ENCODE assay signal across 19 cellular contexts in the genomic region with DNA sequence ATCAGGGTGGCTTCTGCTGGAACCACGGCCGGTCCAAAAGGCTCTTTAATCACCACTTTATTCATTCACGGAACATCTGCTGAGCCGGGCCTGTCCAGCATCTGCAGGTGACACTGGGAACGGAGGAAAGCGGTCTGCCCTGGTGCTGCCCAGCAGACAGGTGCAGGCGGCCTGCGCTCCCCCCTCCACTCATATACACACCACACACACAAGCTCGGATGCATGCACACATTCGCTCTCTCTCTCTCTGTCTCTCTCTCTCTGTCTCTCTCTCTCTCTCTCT.
DNase-seq lines count a peak whose midpoint lies in the region; TF ChIP-seq lines count a peak whose summit lies in the region.
"Had no signal": no experiment of that assay in that cellular context is flagged by ENCODE, and none has a peak within 500 bp of the region (broad histone marks: within the 10 kb centered on the region; RNA-seq: fewer than 3 reads in every experiment).

No MANE protein-coding gene starts in this region.

- 77 to 80% methylated on average over 10 of the region's 10 CpGs for WGBS in sigmoid colon, 2 donors

- no peaks in the 10 kb centered on the region for H3K9me3 ChIP-seq in sigmoid colon
- H3K9me3 ChIP-seq: BLaER1, SK-N-SH had no signal

- intact Hi-C loops in posterior vena cava (cut with DNase I), result no loop called here
- intact Hi-C loops in sigmoid colon (cut with DNase I), result no loop called here

- H3K27me3 ChIP-seq in sigmoid colon, result peaks cover 0 to 36% (median 0%) of the 10 kb centered on the region in 3 donors
- H3K27me3 ChIP-seq: BLaER1 had no signal

- no peaks in the 10 kb centered on the region for H3K4me1 ChIP-seq in sigmoid colon

- H3K4me3 ChIP-seq in sigmoid colon, result no peak overlapping the region
- H3K4me3 ChIP-seq: BLaER1 had no signal

- H3K36me3 ChIP-seq in sigmoid colon, result no peaks in the 10 kb centered on the region
- H3K36me3 ChIP-seq: BLaER1 had no signal

- H3K27ac ChIP-seq in sigmoid colon, result no peak overlapping the region
- H3K27ac ChIP-seq: 22Rv1, BLaER1 had no signal

- peak; percentile 45 for DNase-seq in DMS153 (lab: John Stamatoyannopoulos, UW)
- DNase-seq in DMS153 treated with DMSO at 0.1 percent for 48 hours (lab: John Stamatoyannopoulos, UW; ENCODE audit: unreplicated experiment), result no peak
- peak; percentile 35 for DNase-seq in NCI-H2029 treated with DMSO at 0.1 percent for 48 hours (lab: John Stamatoyannopoulos, UW)
- peak; percentile 33 for DNase-seq in NCI-H748 treated with DMSO at 0.1 percent for 48 hours (lab: John Stamatoyannopoulos, UW)
- DNase-seq in posterior vena cava (ENCODE audit: low spot score), result peak; percentile 50
- DNase-seq in iPS-NIHi7 (ENCODE audit: extremely low spot score), result no peak
- no peak for DNase-seq in T1000 (lab: John Stamatoyannopoulos, UW)
- no peak for DNase-seq in sigmoid colon
- DNase-seq: ACHN; CD4-positive, alpha-beta T cell; Kasumi-1; NCI-H1436; NCI-H2227 treated with DMSO at 0.1 percent for 48 hours; NCI-H526; NK-92 treated with Interleukin-12 subunit alpha and Interleukin-12 subunit beta, amount 100 ng/mL, for 24 hours; SIG-M5; SK-N-SH had no signal

- no peak for TF ChIP-seq CTCF in sigmoid colon (IDR thresholded peaks at IDR 0.05)

- no peak for TF ChIP-seq EP300 in sigmoid colon (IDR thresholded peaks at IDR 0.05)

- no peak for TF ChIP-seq POLR2A in sigmoid colon (IDR thresholded peaks at IDR 0.05)

Comparison
In these comparisons a context has a peak if more than half of its experiments do, and no peak if none do; other contexts are left out.
1. DNase-seq: peak in DMS153 (single experiment), NCI-H2029 treated with DMSO at 0.1 percent for 48 hours (single experiment), NCI-H748 treated with DMSO at 0.1 percent for 48 hours (single experiment) and posterior vena cava (single experiment); none in DMS153 treated with DMSO at 0.1 percent for 48 hours (single experiment), iPS-NIHi7 (single experiment), T1000 (single experiment) and sigmoid colon (single experiment).